Comparison of ENCODE assay signal across 1 cellular context in genomic region chr11:44575962-44576361, GRCh38.
TF ChIP-seq lines count a peak whose summit lies in the region.

No MANE protein-coding gene starts in this region.

TF ChIP-seq in IMR-90, 13 proteins besides CTCF, POLR2A, EP300 and RAD21 (continued from another document):
- TF ChIP-seq USF2 (IDR thresholded peaks at IDR 0.05; ENCODE audit: low read depth, low read length) = no peak
- TF ChIP-seq NFE2L2 (IDR thresholded peaks at IDR 0.05; ENCODE audit: low read depth, low read length) = no peak
- TF ChIP-seq MAFK (IDR thresholded peaks at IDR 0.05; ENCODE audit: low read depth, low read length) = no peak
- TF ChIP-seq FOS (IDR thresholded peaks at IDR 0.05; ENCODE audit: low read depth, low read length) = no peak
- TF ChIP-seq RCOR1 (IDR thresholded peaks at IDR 0.05; ENCODE audit: insufficient replicate concordance, low read length) = no peak
- no peak for TF ChIP-seq ELK1 (IDR thresholded peaks at IDR 0.05; ENCODE audit: borderline replicate concordance, low read depth, low read length)
- no peak for TF ChIP-seq CHD1 (IDR thresholded peaks at IDR 0.05; ENCODE audit: low read depth, low read length)
- no peak for TF ChIP-seq MAZ (IDR thresholded peaks at IDR 0.05; ENCODE audit: borderline replicate concordance, low read depth, low read length)
